34 cellular contexts compared by ENCODE assay signal in genomic region chr5:79430196-79430595, GRCh38.
"Had no signal": no experiment of that assay in that cellular context is flagged by ENCODE, and none has a peak within 500 bp of the region (broad histone marks: within the 10 kb centered on the region; RNA-seq: fewer than 3 reads in every experiment).

No MANE protein-coding gene starts in this region.

- ATAC-seq: activated naive CD4-positive, alpha-beta T cell treated with anti-CD3 and anti-CD28 coated beads, Interleukin-2, amount 50 U/mL, for 72 hours; activated naive CD8-positive, alpha-beta T cell treated with anti-CD3 and anti-CD28 coated beads, Interleukin-2, amount 50 U/mL, for 24 hours; activated T-cell treated with anti-CD3 and anti-CD28 coated beads, Interleukin-2, amount 50 U/mL, for 4 hours; activated T-cell treated with anti-CD3 and anti-CD28 coated beads, Interleukin-2, amount 50 U/mL, for 72 hours; activated T-helper 17 cell treated with anti-CD3 and anti-CD28 coated beads, Interleukin-2, amount 50 U/mL, for 72 hours; body of pancreas had no signal

- H3K4me3 ChIP-seq: adrenal gland, ascending aorta, body of pancreas, breast epithelium, cardiac muscle cell had no signal

- H3K4me1 ChIP-seq: adrenal gland, ascending aorta, body of pancreas, breast epithelium had no signal

- H3K27me3 ChIP-seq: adrenal gland, ascending aorta, body of pancreas, brain microvascular endothelial cell, breast epithelium, cardiac muscle cell had no signal

- DNase-seq: activated effector memory CD4-positive, alpha-beta T cell treated with anti-CD3 and anti-CD28 coated beads, Interleukin-2, amount 50 U/mL, for 16 hours; activated effector memory CD4-positive, alpha-beta T cell treated with Interleukin-2 at 50 U/mL for 16 hours; activated gamma-delta T cell; activated gamma-delta T cell treated with Interleukin-2 at 50 U/mL for 16 hours; activated naive CD4-positive, alpha-beta T cell; activated naive CD4-positive, alpha-beta T cell treated with anti-CD3 and anti-CD28 coated beads for 36 hours; activated naive CD4-positive, alpha-beta T cell treated with anti-CD3 and anti-CD28 coated beads, Interleukin-2, amount 10 ng/mL, durations not matched to agents 7 days and 5 days; activated naive CD4-positive, alpha-beta T cell treated with anti-CD3 and anti-CD28 coated beads, Interleukin-2, amount 50 U/mL, for 16 hours; activated naive CD4-positive, alpha-beta T cell treated with Interleukin-2 at 50 U/mL for 16 hours; activated naive CD8-positive, alpha-beta T cell treated with anti-CD3 and anti-CD28 coated beads for 36 hours; activated naive CD8-positive, alpha-beta T cell treated with anti-CD3 and anti-CD28 coated beads, Interleukin-2, amount 10 ng/mL, durations not matched to agents 7 days and 5 days; activated naive CD8-positive, alpha-beta T cell treated with anti-CD3 and anti-CD28 coated beads, Interleukin-2, amount 50 U/mL, for 24 hours; activated T-cell treated with anti-CD3 and anti-CD28 coated beads, Interleukin-2, amount 50 U/mL, for 1 hour; activated T-cell treated with anti-CD3 and anti-CD28 coated beads, Interleukin-2, amount 50 U/mL, for 24 hours; activated T-cell treated with anti-CD3 and anti-CD28 coated beads, Interleukin-2, amount 50 U/mL, for 4 hours; activated T-cell treated with anti-CD3 and anti-CD28 coated beads, Interleukin-2, amount 50 U/mL, for 48 hours; activated T-cell treated with anti-CD3 and anti-CD28 coated beads, Interleukin-2, amount 50 U/mL, for 72 hours; adrenal gland; amniotic stem cell; amygdala; anterior cingulate cortex; aorta; body of pancreas; brain microvascular endothelial cell; caudate nucleus; central memory CD4-positive, alpha-beta T cell; cerebellar nuclear complex had no signal

- H3K36me3 ChIP-seq: adrenal gland, ascending aorta, brain microvascular endothelial cell, breast epithelium had no signal

- FAIRE-seq: astrocyte, bronchial epithelial cell had no signal

- H3K9me3 ChIP-seq: adrenal gland, ascending aorta, body of pancreas, breast epithelium had no signal

- H3K27ac ChIP-seq: adrenal gland, ascending aorta, body of pancreas, brain microvascular endothelial cell, breast epithelium, cardiac muscle cell had no signal
